ENCODE assay signal across 13 cellular contexts in the genomic region with DNA sequence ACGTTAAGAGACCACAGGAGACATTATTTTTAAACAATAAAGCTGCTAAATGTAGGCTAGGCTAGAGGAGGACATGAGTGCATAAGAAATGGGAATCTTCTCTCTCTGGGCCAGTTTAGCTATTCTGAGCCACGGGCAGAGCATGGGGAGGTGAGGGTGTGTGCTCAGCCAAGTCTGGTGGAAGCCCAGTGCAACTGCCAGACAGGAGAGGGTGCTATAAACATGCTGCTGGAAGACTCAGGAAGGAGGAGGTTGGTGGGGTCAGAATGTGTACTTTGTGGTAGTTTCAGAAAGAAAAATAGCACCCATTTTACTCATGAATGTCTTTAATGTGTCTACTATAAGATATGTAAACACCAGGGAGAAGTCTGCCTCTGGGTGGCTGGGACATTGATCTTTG. TPM values are rescaled to one million over a fixed set of nuclear protein-coding genes. Genes with fewer than 3 reads are reported as not detected.
A peak's percentile ranks its signal among the peaks of the same experiment; 100 is the strongest.
DNase-seq lines count a peak whose midpoint lies in the region; ATAC-seq and TF ChIP-seq lines count a peak whose summit lies in the region.
"Had no signal": no experiment of that assay in that cellular context is flagged by ENCODE, and none has a peak within 500 bp of the region (broad histone marks: within the 10 kb centered on the region; RNA-seq: fewer than 3 reads in every experiment).

No MANE protein-coding gene starts in this region.

- POLR2A ChIA-PET in Panc1 (lab: Charles Lee): no interaction called here

- in situ Hi-C loops in Panc1 (cut with HindIII; ENCODE audit: low pct_unique_long_range_greater_than_20kb, low sequenced_read_pairs): no loop called here

- H3K4me1 ChIP-seq in Panc1 (ENCODE audit: control insufficient read depth, insufficient read depth, low read length): no peaks in the 10 kb centered on the region; the same call in 1 of the 2 replicates

- DNase-seq in Right ventricle myocardium inferior (ENCODE audit: missing footprints) (no peak), cardiac septum (ENCODE audit: low spot score) (no peak), Panc1 (ENCODE audit: low read depth, low spot score) (no peak), left ventricle myocardium superior (no peak), amygdala (lab: John Stamatoyannopoulos, UW) (no peak)
- no peak for DNase-seq in stimulated activated CD4-positive, alpha-beta T cell treated with anti-CD3 and anti-CD28 coated beads, Interleukin-15, amount 100 ng/mL, for 24 hours
- DNase-seq: activated T-cell treated with anti-CD3 and anti-CD28 coated beads, Interleukin-2, amount 50 U/mL, for 72 hours; CD8-positive, alpha-beta memory T cell; mesenchymal stem cell had no signal

- no peaks in the 10 kb centered on the region; the same call in 1 of the 2 replicates for H3K36me3 ChIP-seq in Panc1 (ENCODE audit: control insufficient read depth, insufficient read depth, low read length)
- H3K36me3 ChIP-seq: thyroid gland had no signal

- peak; percentile 50 for TF ChIP-seq CTCF in Panc1 (IDR thresholded peaks at IDR 0.05)

- BruUV-seq in Panc1 (replicated peaks; lab: Mats Ljungman, UMichigan): no TSS peak

- no peak overlapping the region for H3K4me3 ChIP-seq in Panc1 (ENCODE audit: low read depth in 2 of 2, low read length in 2 of 2)
- H3K4me3 ChIP-seq: thyroid gland had no signal

- no peak overlapping the region for H3K27ac ChIP-seq in Panc1 (ENCODE audit: low read length)
- H3K27ac ChIP-seq: thyroid gland had no signal

- CTCF ChIA-PET in Panc1 (lab: Charles Lee): no interaction called here

- intact Hi-C loops in Right ventricle myocardium inferior (cut with DNase I): loop anchor here (10.0 kb wide), 1 partner anchor 305 kb away; no protein-coding TSS in a partner anchor
- intact Hi-C loops in cardiac septum (cut with DNase I): loop anchor here (5.0 kb wide), 1 partner anchor 527 kb away; no protein-coding TSS in a partner anchor
- intact Hi-C loops in Panc1 (cut with micrococcal nuclease; ENCODE audit: unreplicated experiment): loop anchor here (10.0 kb wide), 1 partner anchor 305 kb away; no protein-coding TSS in a partner anchor
- intact Hi-C loops in left ventricle myocardium superior (cut with micrococcal nuclease): no loop called here

- H3K27me3 ChIP-seq in Panc1 (ENCODE audit: control insufficient read depth, insufficient read depth, low read length): peaks cover 55% of the 10 kb centered on the region
- H3K27me3 ChIP-seq: thyroid gland had no signal

- ATAC-seq in Right ventricle myocardium inferior: peak; percentile 66
- no peak for ATAC-seq in Panc1
- peak; percentile 77 for ATAC-seq in left ventricle myocardium superior
- no peak for ATAC-seq in activated CD4-positive, CD25-positive, alpha-beta regulatory T cell treated with anti-CD3 and anti-CD28 coated beads, Interleukin-2, amount 50 U/mL, for 24 hours
- no peak for ATAC-seq in HG02973 (IDR thresholded peaks at IDR 0.05; ENCODE audit: unreplicated experiment)

- no peaks in the 10 kb centered on the region for H3K9me3 ChIP-seq in Panc1 (ENCODE audit: control insufficient read depth, insufficient read depth, low read depth, low read length)
- H3K9me3 ChIP-seq: thyroid gland had no signal

RNA-seq across cellular contexts. Expression of a gene that starts 5.9 kb away (rescaled TPM):
- total RNA-seq in Right ventricle myocardium inferior (1.6 TPM), cardiac septum (3.0 TPM), Panc1 (2021; ENCODE audit: unreplicated experiment) (0.41 TPM), left ventricle myocardium superior (1.5 TPM)
- 0.39 TPM for polyA plus RNA-seq in Panc1 (2012; ENCODE audit: insufficient read length)
- total RNA-seq: endothelial cell of umbilical vein had no signal
- polyA plus RNA-seq: endothelial cell of umbilical vein had no signal

Comparison
In these comparisons a context has a peak if more than half of its experiments do, and no peak if none do; other contexts are left out.
1. ATAC-seq: peak in Right ventricle myocardium inferior (single experiment) and left ventricle myocardium superior (single experiment); none in Panc1 (single experiment), activated CD4-positive, CD25-positive, alpha-beta regulatory T cell treated with anti-CD3 and anti-CD28 coated beads, Interleukin-2, amount 50 U/mL, for 24 hours (0 of 2) and HG02973 (single experiment).